12 cellular contexts compared by ENCODE assay signal in genomic region chr20:38728237-38728761, GRCh38. TPM values are rescaled to one million over a fixed set of nuclear protein-coding genes. Genes with fewer than 3 reads are reported as not detected.
DNase-seq lines count a peak whose midpoint lies in the region; ATAC-seq and TF ChIP-seq lines count a peak whose summit lies in the region.
"Had no signal": no experiment of that assay in that cellular context is flagged by ENCODE, and none has a peak within 500 bp of the region (broad histone marks: within the 10 kb centered on the region; RNA-seq: fewer than 3 reads in every experiment).

No MANE protein-coding gene starts in this region.

- H3K27ac ChIP-seq in CD4-positive, alpha-beta T cell (ENCODE audit: low read depth, low read length), result no peak overlapping the region
- H3K27ac ChIP-seq: brain microvascular endothelial cell, C4-2B had no signal

- H3K4me3 Mint-ChIP-seq in CD4-positive, alpha-beta T cell, result peak overlapping the region; percentile 48
- H3K4me3 Mint-ChIP-seq in activated naive CD8-positive, alpha-beta T cell, result peak overlapping the region; percentile 73
- H3K4me3 Mint-ChIP-seq in naive B cell, result peak overlapping the region; percentile 32 to 78 (median 72)

- intact Hi-C loops in CD4-positive, alpha-beta T cell (cut with DNase I, micrococcal nuclease), result no loop called here

- POLR2A ChIA-PET in CD4-positive, alpha-beta T cell (lab: Charles Lee), result interaction anchor here (1.7 kb wide), 1 partner anchor 19 kb away, joined by 6 read pairs; the partner anchor contains the start of gene ACTR5

- peak overlapping the region; percentile 43 for H3K4me3 ChIP-seq in H7 (ENCODE audit: insufficient read depth, low read depth, low read length)

- CTCF ChIA-PET in CD4-positive, alpha-beta T cell (lab: Charles Lee), result no interaction called here

- peaks cover 66% of the 10 kb centered on the region for H3K4me1 Mint-ChIP-seq in CD4-positive, alpha-beta T cell (ENCODE audit: low read depth)
- H3K4me1 Mint-ChIP-seq in activated naive CD8-positive, alpha-beta T cell (ENCODE audit: low read depth), result peaks cover 65% of the 10 kb centered on the region
- peaks cover 62 to 81% (median 73%) of the 10 kb centered on the region in 3 donors for H3K4me1 Mint-ChIP-seq in naive B cell

- no peak overlapping the region for H3K27ac Mint-ChIP-seq in CD4-positive, alpha-beta T cell
- peak overlapping the region; percentile 72 for H3K27ac Mint-ChIP-seq in activated naive CD8-positive, alpha-beta T cell
- H3K27ac Mint-ChIP-seq in naive B cell, result peak overlapping the region in 5 of 6 donors; percentile 80 to 99 (median 97)

- no peaks in the 10 kb centered on the region for H3K36me3 Mint-ChIP-seq in CD4-positive, alpha-beta T cell (ENCODE audit: low read depth)
- H3K36me3 Mint-ChIP-seq in activated naive CD8-positive, alpha-beta T cell, result no peaks in the 10 kb centered on the region
- H3K36me3 Mint-ChIP-seq in naive B cell, result peaks cover 5 to 35% of the 10 kb centered on the region in 2 donors

- no peaks in the 10 kb centered on the region for H3K9me3 ChIP-seq in CD4-positive, alpha-beta T cell (ENCODE audit: control insufficient read depth, low read length)

- no peaks in the 10 kb centered on the region for H3K36me3 ChIP-seq in H7 (replicated peaks; ENCODE audit: control insufficient read depth, insufficient read depth, low read length)
- H3K36me3 ChIP-seq: brain microvascular endothelial cell had no signal

- TF ChIP-seq CTCF in CD4-positive, alpha-beta T cell (IDR thresholded peaks at IDR 0.05), result no peak

- H3K9me3 Mint-ChIP-seq in CD4-positive, alpha-beta T cell, result no peaks in the 10 kb centered on the region
- H3K9me3 Mint-ChIP-seq in activated naive CD8-positive, alpha-beta T cell (ENCODE audit: low read depth), result no peaks in the 10 kb centered on the region
- H3K9me3 Mint-ChIP-seq in naive B cell, result peaks cover 2 to 35% (median 15%) of the 10 kb centered on the region in 7 donors

- DNase-seq in CD4-positive, alpha-beta T cell, result no peak
- DNase-seq in H7 (peak; percentile 73), naive B cell (no peak), NCI-H2107 (lab: John Stamatoyannopoulos, UW) (no peak), mucosa of gallbladder (ENCODE audit: low spot score) (no peak), NCI-H1694 treated with DMSO at 0.1 percent for 48 hours (lab: John Stamatoyannopoulos, UW) (no peak)
- DNase-seq: brain microvascular endothelial cell had no signal

- H3K27me3 Mint-ChIP-seq in CD4-positive, alpha-beta T cell, result peaks cover 88% of the 10 kb centered on the region
- peaks cover 63% of the 10 kb centered on the region for H3K27me3 Mint-ChIP-seq in activated naive CD8-positive, alpha-beta T cell
- peaks cover 76 to 98% (median 94%) of the 10 kb centered on the region in 3 donors for H3K27me3 Mint-ChIP-seq in naive B cell

- peaks cover 91% of the 10 kb centered on the region for H3K27me3 ChIP-seq in CD4-positive, alpha-beta T cell (ENCODE audit: control insufficient read depth, insufficient read depth, low read length)
- H3K27me3 ChIP-seq in H7 (ENCODE audit: control insufficient read depth, insufficient read depth, low read length), result peaks cover 91% of the 10 kb centered on the region

- ATAC-seq in CD4-positive, alpha-beta T cell (ENCODE audit: poor library complexity), result no peak
- ATAC-seq in naive B cell (ENCODE audit: low read depth in 2 of 2), result no peak

RNA-seq across cellular contexts. Expression of gene SLC32A1, which starts 4.0 kb away (rescaled TPM):
- not detected for total RNA-seq in CD4-positive, alpha-beta T cell
- 0.07 TPM in 1 of 2 replicates, not detected in the other for total RNA-seq in H7 (2014; rRNA removed; shearing (Covaris generic))
- not detected for polyA plus RNA-seq in naive B cell (ENCODE audit: low read depth in 6 of 6)
- not detected for total RNA-seq in mucosa of gallbladder
- total RNA-seq: lung microvascular endothelial cell, pulmonary artery endothelial cell, subcutaneous adipose tissue had no signal

RNA-seq across cellular contexts. Expression of gene ACTR5, which starts 20.0 kb away (rescaled TPM):
- 10 to 100 TPM; 11.1 to 11.9 TPM for total RNA-seq in CD4-positive, alpha-beta T cell
- total RNA-seq in H7 (2014; rRNA removed; shearing (Covaris generic)), result 16.0 and 17.0 TPM in 2 replicates
- 1 to 10 TPM; 3.5 to 9.6 (median 7.7) TPM for polyA plus RNA-seq in naive B cell (ENCODE audit: low read depth in 6 of 6)
- 6.7 TPM for total RNA-seq in mucosa of gallbladder
